In genomic region chr18:22179174-22179573, GRCh38 we compare ENCODE assay signal across 1 cellular context.
TF ChIP-seq lines count a peak whose summit lies in the region.

No MANE protein-coding gene starts in this region.

TF ChIP-seq in liver, 16 proteins besides CTCF, POLR2A, EP300 and RAD21 (continued from another document):
- TF ChIP-seq, protein P1, sequence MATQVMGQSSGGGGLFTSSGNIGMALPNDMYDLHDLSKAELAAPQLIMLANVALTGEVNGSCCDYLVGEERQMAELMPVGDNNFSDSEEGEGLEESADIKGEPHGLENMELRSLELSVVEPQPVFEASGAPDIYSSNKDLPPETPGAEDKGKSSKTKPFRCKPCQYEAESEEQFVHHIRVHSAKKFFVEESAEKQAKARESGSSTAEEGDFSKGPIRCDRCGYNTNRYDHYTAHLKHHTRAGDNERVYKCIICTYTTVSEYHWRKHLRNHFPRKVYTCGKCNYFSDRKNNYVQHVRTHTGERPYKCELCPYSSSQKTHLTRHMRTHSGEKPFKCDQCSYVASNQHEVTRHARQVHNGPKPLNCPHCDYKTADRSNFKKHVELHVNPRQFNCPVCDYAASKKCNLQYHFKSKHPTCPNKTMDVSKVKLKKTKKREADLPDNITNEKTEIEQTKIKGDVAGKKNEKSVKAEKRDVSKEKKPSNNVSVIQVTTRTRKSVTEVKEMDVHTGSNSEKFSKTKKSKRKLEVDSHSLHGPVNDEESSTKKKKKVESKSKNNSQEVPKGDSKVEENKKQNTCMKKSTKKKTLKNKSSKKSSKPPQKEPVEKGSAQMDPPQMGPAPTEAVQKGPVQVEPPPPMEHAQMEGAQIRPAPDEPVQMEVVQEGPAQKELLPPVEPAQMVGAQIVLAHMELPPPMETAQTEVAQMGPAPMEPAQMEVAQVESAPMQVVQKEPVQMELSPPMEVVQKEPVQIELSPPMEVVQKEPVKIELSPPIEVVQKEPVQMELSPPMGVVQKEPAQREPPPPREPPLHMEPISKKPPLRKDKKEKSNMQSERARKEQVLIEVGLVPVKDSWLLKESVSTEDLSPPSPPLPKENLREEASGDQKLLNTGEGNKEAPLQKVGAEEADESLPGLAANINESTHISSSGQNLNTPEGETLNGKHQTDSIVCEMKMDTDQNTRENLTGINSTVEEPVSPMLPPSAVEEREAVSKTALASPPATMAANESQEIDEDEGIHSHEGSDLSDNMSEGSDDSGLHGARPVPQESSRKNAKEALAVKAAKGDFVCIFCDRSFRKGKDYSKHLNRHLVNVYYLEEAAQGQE (IDR thresholded peaks at IDR 0.05), result no peak
- no peak for TF ChIP-seq ZBTB33 (IDR thresholded peaks at IDR 0.05)
- TF ChIP-seq, protein P2, sequence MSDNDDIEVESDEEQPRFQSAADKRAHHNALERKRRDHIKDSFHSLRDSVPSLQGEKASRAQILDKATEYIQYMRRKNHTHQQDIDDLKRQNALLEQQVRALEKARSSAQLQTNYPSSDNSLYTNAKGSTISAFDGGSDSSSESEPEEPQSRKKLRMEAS (IDR thresholded peaks at IDR 0.05), result no peak
- no peak for TF ChIP-seq YY1 (IDR thresholded peaks at IDR 0.05)
- TF ChIP-seq TAF1 (conservative IDR thresholded peaks at IDR 0.05), result no peak
TF ChIP-seq in liver: peak in this region for 0.
